In genomic region chr6:42968783-42969182, GRCh38 we compare ENCODE assay signal across 22 cellular contexts. TPM values are rescaled to one million over a fixed set of nuclear protein-coding genes. Genes with fewer than 3 reads are reported as not detected.
A peak's percentile ranks its signal among the peaks of the same experiment; 100 is the strongest.
DNase-seq lines count a peak whose midpoint lies in the region; ATAC-seq, FAIRE-seq and TF ChIP-seq lines count a peak whose summit lies in the region.
"Had no signal": no experiment of that assay in that cellular context is flagged by ENCODE, and none has a peak within 500 bp of the region (broad histone marks: within the 10 kb centered on the region; RNA-seq: fewer than 3 reads in every experiment).

No MANE protein-coding gene starts in this region.

- H3K4me2 ChIP-seq in HepG2 (ENCODE audit: low read depth, low read length) = no peak overlapping the region
- H3K4me2 ChIP-seq: A549 had no signal

- H3K4me3 ChIP-seq in body of pancreas (no peak overlapping the region), HepG2 (replicated peaks in 1 of 3; ENCODE audit: insufficient read depth in 1 of 3, low read depth in 2 of 3, low read length in 3 of 3) (no peak overlapping the region), thymus (ENCODE audit: low read length) (no peak overlapping the region)
- H3K4me3 ChIP-seq: A549, GM23248 had no signal

- in situ Hi-C loops in HepG2 (cut with HindIII; ENCODE audit: extremely low pct_ligation_motif_present, low pct_unique_long_range_greater_than_20kb) = no loop called here

- no peaks in the 10 kb centered on the region for H4K20me1 ChIP-seq in HepG2 (ENCODE audit: insufficient read depth, low read length)

- H3K36me3 Mint-ChIP-seq in activated CD8-positive, alpha-beta T cell treated with anti-CD3 and anti-CD28 coated beads, Interleukin-2, amount 10 ng/mL, durations not matched to agents 7 days and 5 days (ENCODE audit: low read depth) = peaks cover 5% of the 10 kb centered on the region
- peaks cover 2% of the 10 kb centered on the region for H3K36me3 Mint-ChIP-seq in activated CD8-positive, alpha-beta T cell treated with anti-CD3 and anti-CD28 coated beads for 36 hours (ENCODE audit: low read depth)

- H3K27ac ChIP-seq in body of pancreas (peak overlapping the region in 3 of 4 donors; percentile 23 to 53 (median 48)), HepG2 (ENCODE audit: extremely low read length, insufficient read depth, low read length) (peak overlapping the region; percentile 53), thymus (ENCODE audit: low read depth) (peak overlapping the region; percentile 37)
- H3K27ac ChIP-seq: A549, GM23248 had no signal

- TF ChIP-seq EP300 in HepG2 (IDR thresholded peaks at IDR 0.05; ENCODE audit: low read depth in 2 of 2, low read length in 2 of 2) (no peak), HepG2 (CRISPR knock-in tag; IDR thresholded peaks at IDR 0.05; ENCODE audit: borderline replicate concordance) (no peak)

- peaks cover 7% of the 10 kb centered on the region for H3K4me1 Mint-ChIP-seq in activated CD8-positive, alpha-beta T cell treated with anti-CD3 and anti-CD28 coated beads, Interleukin-2, amount 10 ng/mL, durations not matched to agents 7 days and 5 days (ENCODE audit: low read depth)
- peaks cover 14% of the 10 kb centered on the region for H3K4me1 Mint-ChIP-seq in activated CD8-positive, alpha-beta T cell treated with anti-CD3 and anti-CD28 coated beads for 36 hours (ENCODE audit: low read depth)

- BruUV-seq in HepG2 (replicated peaks; lab: Mats Ljungman, UMichigan) = no TSS peak

- no peak for TF ChIP-seq CTCF in activated CD8-positive, alpha-beta T cell treated with anti-CD3 and anti-CD28 coated beads for 36 hours (IDR thresholded peaks at IDR 0.05)
- TF ChIP-seq CTCF in body of pancreas (IDR thresholded peaks at IDR 0.05) = no peak
- no peak for TF ChIP-seq CTCF in HepG2 (CRISPR knock-in tag; IDR thresholded peaks at IDR 0.05)

- H3K4me1 ChIP-seq in body of pancreas = peaks cover 28% of the 10 kb centered on the region
- peaks cover 47% of the 10 kb centered on the region for H3K4me1 ChIP-seq in HepG2 (ENCODE audit: insufficient read depth, low read length)
- H3K4me1 ChIP-seq in thymus (ENCODE audit: control insufficient read depth, insufficient read depth, low read length) = peaks cover 4% of the 10 kb centered on the region

- H3K9me3 Mint-ChIP-seq in activated CD8-positive, alpha-beta T cell treated with anti-CD3 and anti-CD28 coated beads, Interleukin-2, amount 10 ng/mL, durations not matched to agents 7 days and 5 days (ENCODE audit: insufficient read depth) = no peaks in the 10 kb centered on the region
- no peaks in the 10 kb centered on the region for H3K9me3 Mint-ChIP-seq in activated CD8-positive, alpha-beta T cell treated with anti-CD3 and anti-CD28 coated beads for 36 hours
- H3K9me3 Mint-ChIP-seq: CD4-positive, alpha-beta memory T cell had no signal

- TF ChIP-seq POLR2A in body of pancreas (IDR thresholded peaks at IDR 0.05) = no peak
- no peak for TF ChIP-seq POLR2A in HepG2 (IDR thresholded peaks at IDR 0.05; ENCODE audit: insufficient read depth in 1 of 2, low read depth in 2 of 2, low read length in 2 of 2)

- no peak overlapping the region for H3K9ac ChIP-seq in HepG2 (ENCODE audit: insufficient read depth, low read depth, low read length)
- H3K9ac ChIP-seq: GM23248 had no signal

- no peak overlapping the region for H2AFZ ChIP-seq in HepG2 (ENCODE audit: low read length)
- H2AFZ ChIP-seq: GM23248 had no signal

- no peaks in the 10 kb centered on the region for H3K27me3 ChIP-seq in body of pancreas
- H3K27me3 ChIP-seq in HepG2 (ENCODE audit: control insufficient read depth in 1 of 2, insufficient read depth in 2 of 2, low read length in 2 of 2) = no peaks in the 10 kb centered on the region
- H3K27me3 ChIP-seq in thymus (ENCODE audit: control insufficient read depth, insufficient read depth) = no peaks in the 10 kb centered on the region

- H3K27me3 Mint-ChIP-seq in activated CD8-positive, alpha-beta T cell treated with anti-CD3 and anti-CD28 coated beads, Interleukin-2, amount 10 ng/mL, durations not matched to agents 7 days and 5 days (ENCODE audit: low read depth) = no peaks in the 10 kb centered on the region
- H3K27me3 Mint-ChIP-seq in activated CD8-positive, alpha-beta T cell treated with anti-CD3 and anti-CD28 coated beads for 36 hours = no peaks in the 10 kb centered on the region
- H3K27me3 Mint-ChIP-seq: CD4-positive, alpha-beta memory T cell had no signal

- TF ChIP-seq RAD21 in HepG2 (CRISPR knock-in tag; IDR thresholded peaks at IDR 0.05) = no peak

- FAIRE-seq in HepG2 (lab: Jason Lieb, UNC) = no peak
- FAIRE-seq: A549, G401.6, GM12892, H1 had no signal

- CTCF ChIA-PET in activated CD8-positive, alpha-beta T cell treated with anti-CD3 and anti-CD28 coated beads, Interleukin-2, amount 10 ng/mL, durations not matched to agents 7 days and 5 days (lab: Charles Lee) = no interaction called here
- CTCF ChIA-PET in activated CD8-positive, alpha-beta T cell treated with anti-CD3 and anti-CD28 coated beads for 36 hours (lab: Charles Lee) = no interaction called here
- CTCF ChIA-PET in HepG2 (lab: Yijun Ruan, JAX; ENCODE audit: low intra/inter-chr PET ratio, low total read pairs) = no interaction called here

- no peak for ATAC-seq in activated CD8-positive, alpha-beta T cell treated with anti-CD3 and anti-CD28 coated beads, Interleukin-2, amount 10 ng/mL, durations not matched to agents 7 days and 5 days
- no peak for ATAC-seq in activated CD8-positive, alpha-beta T cell treated with anti-CD3 and anti-CD28 coated beads for 36 hours
- ATAC-seq in body of pancreas = peak; percentile 15
- ATAC-seq in HepG2 = no peak
- ATAC-seq in GM19467 (IDR thresholded peaks at IDR 0.05; ENCODE audit: unreplicated experiment) = no peak
- ATAC-seq: A549 had no signal

- no peak for DNase-seq in activated CD8-positive, alpha-beta T cell treated with anti-CD3 and anti-CD28 coated beads, Interleukin-2, amount 10 ng/mL, durations not matched to agents 7 days and 5 days
- DNase-seq in activated CD8-positive, alpha-beta T cell treated with anti-CD3 and anti-CD28 coated beads for 36 hours = no peak
- DNase-seq in body of pancreas (peak in 2 of 4 donors; percentile 32 to 53), HepG2 (ENCODE audit: low spot score) (no peak), UCSD-AML1 (lab: John Stamatoyannopoulos, UW; ENCODE audit: unreplicated experiment) (no peak)
- no peak for DNase-seq in activated CD4-positive, CD25-positive, alpha-beta regulatory T cell (lab: John Stamatoyannopoulos, UW)
- DNase-seq: 8988T; ACHN; C1 segment of cervical spinal cord; CD4-positive, alpha-beta memory T cell; COR-L47; DMS153; DND-41; GM23248; H7; HCEC 1CT had no signal

- H3K9me3 ChIP-seq in body of pancreas (no peaks in the 10 kb centered on the region), HepG2 (ENCODE audit: low read length) (no peaks in the 10 kb centered on the region), thymus (ENCODE audit: control insufficient read depth) (no peaks in the 10 kb centered on the region)
- H3K9me3 ChIP-seq: A549 had no signal

- WGBS in body of pancreas, 2 donors = 74 to 81% methylated on average over 3 to 4 of the region's 4 CpGs
- 87% methylated on average over 4 of the region's 4 CpGs for WGBS in HepG2 (ENCODE audit: low lambda C conversion rate)
- WGBS in thymus = 83% methylated on average over 4 of the region's 4 CpGs

- intact Hi-C loops in activated CD8-positive, alpha-beta T cell treated with anti-CD3 and anti-CD28 coated beads for 36 hours (cut with micrococcal nuclease) = no loop called here
- intact Hi-C loops in body of pancreas (cut with DNase I) = no loop called here
- intact Hi-C loops in HepG2 (cut with micrococcal nuclease; ENCODE audit: unreplicated experiment) = no loop called here

- no peaks in the 10 kb centered on the region for H3K79me2 ChIP-seq in HepG2 (ENCODE audit: insufficient read depth, low read length)

- no peak overlapping the region for H3K4me3 Mint-ChIP-seq in activated CD8-positive, alpha-beta T cell treated with anti-CD3 and anti-CD28 coated beads, Interleukin-2, amount 10 ng/mL, durations not matched to agents 7 days and 5 days
- no peak overlapping the region for H3K4me3 Mint-ChIP-seq in activated CD8-positive, alpha-beta T cell treated with anti-CD3 and anti-CD28 coated beads for 36 hours
- H3K4me3 Mint-ChIP-seq: CD4-positive, alpha-beta memory T cell had no signal

- H3K27ac Mint-ChIP-seq in activated CD8-positive, alpha-beta T cell treated with anti-CD3 and anti-CD28 coated beads, Interleukin-2, amount 10 ng/mL, durations not matched to agents 7 days and 5 days = peak overlapping the region; percentile 30
- H3K27ac Mint-ChIP-seq in activated CD8-positive, alpha-beta T cell treated with anti-CD3 and anti-CD28 coated beads for 36 hours = no peak overlapping the region
- H3K27ac Mint-ChIP-seq: CD4-positive, alpha-beta memory T cell had no signal

- POLR2A ChIA-PET in activated CD8-positive, alpha-beta T cell treated with anti-CD3 and anti-CD28 coated beads, Interleukin-2, amount 10 ng/mL, durations not matched to agents 7 days and 5 days (lab: Charles Lee) = no interaction called here
- POLR2A ChIA-PET in activated CD8-positive, alpha-beta T cell treated with anti-CD3 and anti-CD28 coated beads for 36 hours (lab: Charles Lee) = interaction anchor here (1.0 to 4.5 kb wide), 2 partner anchors 9 to 11 kb away, joined by 3 to 21 read pairs; partner anchors contain the start of genes GNMT and PEX6
- POLR2A ChIA-PET in HepG2 (lab: Yijun Ruan, JAX) = interaction anchor here (1.0 to 3.4 kb wide), 4 partner anchors 10 to 92 kb away, joined by 3 to 38 read pairs (median 3); partner anchors contain the start of genes PEX6 and PPP2R5D

- H3K36me3 ChIP-seq in body of pancreas (replicated peaks in 1 of 2; ENCODE audit: insufficient read depth in 1 of 2, low read depth in 2 of 2) (peaks cover 7 to 12% of the 10 kb centered on the region in 2 donors), HepG2 (replicated peaks in 1 of 2; ENCODE audit: control insufficient read depth in 1 of 2, insufficient read depth in 2 of 2, low read length in 2 of 2) (0 out of 5 replicates have a peak, but pooled peaks cover 0 to 1% of the 10 kb centered on the region in 2 experiments), thymus (ENCODE audit: control insufficient read depth, insufficient read depth) (peaks cover 53% of the 10 kb centered on the region)

RNA-seq across cellular contexts. Expression of gene GNMT, which starts 8.2 kb away (rescaled TPM):
- total RNA-seq in activated CD8-positive, alpha-beta T cell treated with anti-CD3 and anti-CD28 coated beads, Interleukin-2, amount 10 ng/mL, durations not matched to agents 7 days and 5 days = 1 to 10 TPM; 1.1 to 1.2 TPM
- total RNA-seq in activated CD8-positive, alpha-beta T cell treated with anti-CD3 and anti-CD28 coated beads for 36 hours = under 1 TPM; 0.25 to 0.38 TPM
- total RNA-seq in body of pancreas (100 to 1,000 TPM in 1 of 2 donors, 10 to 100 TPM in 1; 67.2 to 630 TPM), HepG2 (2016; rRNA removed; fragmentation: Illumina TruSeq; extraction: Trizol) (7.0 and 7.3 TPM in 2 replicates)
- total RNA-seq in HepG2 (2016; cell fraction: cytosol; rRNA removed; fragmentation: Illumina TruSeq; extraction: Trizol; ENCODE audit: low read depth) = 3.1 and 3.3 TPM in 2 replicates
- 6.8 and 9.0 TPM in 2 replicates for total RNA-seq in HepG2 (2016; cell fraction: insoluble cytoplasmic fraction; rRNA removed; fragmentation: Illumina TruSeq; extraction: Trizol)
- total RNA-seq in HepG2 (2016; cell fraction: membrane; rRNA removed; fragmentation: Illumina TruSeq; extraction: Trizol) = 3.4 and 3.5 TPM in 2 replicates
- 3.4 and 3.9 TPM in 2 replicates for total RNA-seq in HepG2 (2016; cell fraction: nucleus; rRNA removed; fragmentation: Illumina TruSeq; extraction: Trizol)
- polyA plus RNA-seq in HepG2 (2011; rRNA removed) (2.8 and 3.8 TPM in 2 replicates), thymus (2.6 TPM)
- polyA plus RNA-seq in HepG2 (2011; cell fraction: cytosol; rRNA removed) = 4.4 and 5.1 TPM in 2 replicates
- polyA plus RNA-seq in HepG2 (2011; cell fraction: nucleus; rRNA removed) = 3.3 and 3.5 TPM in 2 replicates
- 1.8 and 3.1 TPM in 2 replicates for polyA plus RNA-seq in HepG2 (2012)
- polyA plus RNA-seq in HepG2 (2016; cell fraction: cytosol; fragmentation: Illumina TruSeq; extraction: Trizol; ENCODE audit: low read depth) = 2.8 and 3.0 TPM in 2 replicates
- 7.2 and 7.5 TPM in 2 replicates for polyA plus RNA-seq in HepG2 (2016; cell fraction: insoluble cytoplasmic fraction; fragmentation: Illumina TruSeq; extraction: Trizol; ENCODE audit: low read depth)
- 2.2 and 2.4 TPM in 2 replicates for polyA plus RNA-seq in HepG2 (2016; cell fraction: membrane; fragmentation: Illumina TruSeq; extraction: Trizol; ENCODE audit: low read depth)
- 6.3 and 6.4 TPM in 2 replicates for polyA plus RNA-seq in HepG2 (2016; cell fraction: nucleus; fragmentation: Illumina TruSeq; extraction: Trizol; ENCODE audit: insufficient read depth, low read depth)
- 0.33 and 2.7 TPM in 2 replicates for polyA minus RNA-seq in HepG2 (2011; rRNA and poly(A)+ RNA removed; ENCODE audit: low replicate concordance)
- 0.79 and 1.4 TPM in 2 replicates for polyA minus RNA-seq in HepG2 (2011; cell fraction: cytosol; rRNA and poly(A)+ RNA removed)
- 0.52 and 0.62 TPM in 2 replicates for polyA minus RNA-seq in HepG2 (2011; cell fraction: nucleus; rRNA and poly(A)+ RNA removed)
- total RNA-seq: GM23248 had no signal
- polyA plus RNA-seq: GM23248 had no signal

RNA-seq across cellular contexts. Expression of gene PEX6, which starts 10.2 kb away (rescaled TPM):
- 10 to 100 TPM; 11.1 to 12.0 TPM for total RNA-seq in activated CD8-positive, alpha-beta T cell treated with anti-CD3 and anti-CD28 coated beads, Interleukin-2, amount 10 ng/mL, durations not matched to agents 7 days and 5 days
- total RNA-seq in activated CD8-positive, alpha-beta T cell treated with anti-CD3 and anti-CD28 coated beads for 36 hours = 1 to 10 TPM; 7.3 to 9.0 TPM
- total RNA-seq in body of pancreas (10 to 100 TPM; 18.1 to 26.2 TPM), HepG2 (2016; rRNA removed; fragmentation: Illumina TruSeq; extraction: Trizol) (3.6 and 5.1 TPM in 2 replicates)
- 0.61 and 1.2 TPM in 2 replicates for total RNA-seq in HepG2 (2016; cell fraction: cytosol; rRNA removed; fragmentation: Illumina TruSeq; extraction: Trizol; ENCODE audit: low read depth)
- 2.9 and 4.9 TPM in 2 replicates for total RNA-seq in HepG2 (2016; cell fraction: insoluble cytoplasmic fraction; rRNA removed; fragmentation: Illumina TruSeq; extraction: Trizol)
- total RNA-seq in HepG2 (2016; cell fraction: membrane; rRNA removed; fragmentation: Illumina TruSeq; extraction: Trizol) = 2.1 TPM in 2 replicates
- 5.5 and 5.6 TPM in 2 replicates for total RNA-seq in HepG2 (2016; cell fraction: nucleus; rRNA removed; fragmentation: Illumina TruSeq; extraction: Trizol)
- polyA plus RNA-seq in HepG2 (2011; rRNA removed) (6.7 and 8.5 TPM in 2 replicates), thymus (16.6 TPM)
- polyA plus RNA-seq in HepG2 (2011; cell fraction: cytosol; rRNA removed) = 5.0 and 6.5 TPM in 2 replicates
- polyA plus RNA-seq in HepG2 (2011; cell fraction: nucleus; rRNA removed) = 46.4 and 54.7 TPM in 2 replicates
- polyA plus RNA-seq in HepG2 (2012) = 8.5 and 12.2 TPM in 2 replicates
- polyA plus RNA-seq in HepG2 (2016; cell fraction: cytosol; fragmentation: Illumina TruSeq; extraction: Trizol; ENCODE audit: low read depth) = 0.38 and 0.54 TPM in 2 replicates
- polyA plus RNA-seq in HepG2 (2016; cell fraction: insoluble cytoplasmic fraction; fragmentation: Illumina TruSeq; extraction: Trizol; ENCODE audit: low read depth) = 2.3 and 3.1 TPM in 2 replicates
- 1.00 and 1.0 TPM in 2 replicates for polyA plus RNA-seq in HepG2 (2016; cell fraction: membrane; fragmentation: Illumina TruSeq; extraction: Trizol; ENCODE audit: low read depth)
- polyA plus RNA-seq in HepG2 (2016; cell fraction: nucleus; fragmentation: Illumina TruSeq; extraction: Trizol; ENCODE audit: insufficient read depth, low read depth) = 8.5 and 8.9 TPM in 2 replicates
- 13.3 and 14.3 TPM in 2 replicates for polyA minus RNA-seq in HepG2 (2011; rRNA and poly(A)+ RNA removed; ENCODE audit: low replicate concordance)
- polyA minus RNA-seq in HepG2 (2011; cell fraction: cytosol; rRNA and poly(A)+ RNA removed) = 4.7 and 7.1 TPM in 2 replicates
- polyA minus RNA-seq in HepG2 (2011; cell fraction: nucleus; rRNA and poly(A)+ RNA removed) = 7.8 and 8.2 TPM in 2 replicates

RNA-seq across cellular contexts. Expression of gene PPP2R5D, which starts 15.6 kb away (rescaled TPM):
- 10 to 100 TPM; 63.1 to 66.5 TPM for total RNA-seq in activated CD8-positive, alpha-beta T cell treated with anti-CD3 and anti-CD28 coated beads, Interleukin-2, amount 10 ng/mL, durations not matched to agents 7 days and 5 days
- total RNA-seq in activated CD8-positive, alpha-beta T cell treated with anti-CD3 and anti-CD28 coated beads for 36 hours = 10 to 100 TPM; 41.6 to 47.5 TPM
- 10 to 100 TPM in 1 of 2 donors, 1 to 10 TPM in 1; 8.2 to 13.5 TPM for total RNA-seq in body of pancreas
- total RNA-seq in HepG2 (2016; rRNA removed; fragmentation: Illumina TruSeq; extraction: Trizol) = 55.6 and 60.4 TPM in 2 replicates
- 8.7 and 10.0 TPM in 2 replicates for total RNA-seq in HepG2 (2016; cell fraction: cytosol; rRNA removed; fragmentation: Illumina TruSeq; extraction: Trizol; ENCODE audit: low read depth)
- 50.4 and 57.8 TPM in 2 replicates for total RNA-seq in HepG2 (2016; cell fraction: insoluble cytoplasmic fraction; rRNA removed; fragmentation: Illumina TruSeq; extraction: Trizol)
- 26.0 and 26.2 TPM in 2 replicates for total RNA-seq in HepG2 (2016; cell fraction: membrane; rRNA removed; fragmentation: Illumina TruSeq; extraction: Trizol)
- total RNA-seq in HepG2 (2016; cell fraction: nucleus; rRNA removed; fragmentation: Illumina TruSeq; extraction: Trizol) = 32.7 and 35.1 TPM in 2 replicates
- polyA plus RNA-seq in HepG2 (2011; rRNA removed) = 39.4 and 53.7 TPM in 2 replicates
- polyA plus RNA-seq in HepG2 (2011; cell fraction: cytosol; rRNA removed) = 41.3 and 44.3 TPM in 2 replicates
- polyA plus RNA-seq in HepG2 (2011; cell fraction: nucleus; rRNA removed) = 50.5 and 51.8 TPM in 2 replicates
- 34.9 and 36.8 TPM in 2 replicates for polyA plus RNA-seq in HepG2 (2012)
- 7.3 and 8.1 TPM in 2 replicates for polyA plus RNA-seq in HepG2 (2016; cell fraction: cytosol; fragmentation: Illumina TruSeq; extraction: Trizol; ENCODE audit: low read depth)
- polyA plus RNA-seq in HepG2 (2016; cell fraction: insoluble cytoplasmic fraction; fragmentation: Illumina TruSeq; extraction: Trizol; ENCODE audit: low read depth) = 57.4 and 66.7 TPM in 2 replicates
- 15.9 and 19.4 TPM in 2 replicates for polyA plus RNA-seq in HepG2 (2016; cell fraction: membrane; fragmentation: Illumina TruSeq; extraction: Trizol; ENCODE audit: low read depth)
- 64.1 and 68.3 TPM in 2 replicates for polyA plus RNA-seq in HepG2 (2016; cell fraction: nucleus; fragmentation: Illumina TruSeq; extraction: Trizol; ENCODE audit: insufficient read depth, low read depth)
- 93.1 and 95.5 TPM in 2 replicates for polyA minus RNA-seq in HepG2 (2011; rRNA and poly(A)+ RNA removed; ENCODE audit: low replicate concordance)
- 33.1 and 38.4 TPM in 2 replicates for polyA minus RNA-seq in HepG2 (2011; cell fraction: cytosol; rRNA and poly(A)+ RNA removed)
- polyA minus RNA-seq in HepG2 (2011; cell fraction: nucleus; rRNA and poly(A)+ RNA removed) = 16.5 and 18.2 TPM in 2 replicates
- polyA plus RNA-seq in thymus = 25.0 TPM

RNA-seq across cellular contexts. Expression of gene CNPY3, which starts 39.5 kb away (rescaled TPM):
- total RNA-seq in activated CD8-positive, alpha-beta T cell treated with anti-CD3 and anti-CD28 coated beads, Interleukin-2, amount 10 ng/mL, durations not matched to agents 7 days and 5 days = 10 to 100 TPM; 86.0 to 87.6 TPM
- total RNA-seq in activated CD8-positive, alpha-beta T cell treated with anti-CD3 and anti-CD28 coated beads for 36 hours = 10 to 100 TPM; 46.2 to 46.8 TPM
- total RNA-seq in body of pancreas = 10 to 100 TPM; 50.8 to 74.7 TPM
- 31.4 and 60.2 TPM in 2 replicates for total RNA-seq in HepG2 (2016; rRNA removed; fragmentation: Illumina TruSeq; extraction: Trizol)
- total RNA-seq in HepG2 (2016; cell fraction: cytosol; rRNA removed; fragmentation: Illumina TruSeq; extraction: Trizol; ENCODE audit: low read depth) = 25.4 and 31.7 TPM in 2 replicates
- total RNA-seq in HepG2 (2016; cell fraction: insoluble cytoplasmic fraction; rRNA removed; fragmentation: Illumina TruSeq; extraction: Trizol) = 32.0 and 60.7 TPM in 2 replicates
- total RNA-seq in HepG2 (2016; cell fraction: membrane; rRNA removed; fragmentation: Illumina TruSeq; extraction: Trizol) = 38.9 and 45.0 TPM in 2 replicates
- 42.6 and 49.4 TPM in 2 replicates for total RNA-seq in HepG2 (2016; cell fraction: nucleus; rRNA removed; fragmentation: Illumina TruSeq; extraction: Trizol)
- polyA plus RNA-seq in HepG2 (2011; rRNA removed) = 38.3 and 42.3 TPM in 2 replicates
- polyA plus RNA-seq in HepG2 (2011; cell fraction: cytosol; rRNA removed) = 43.4 and 51.8 TPM in 2 replicates
- polyA plus RNA-seq in HepG2 (2011; cell fraction: nucleus; rRNA removed) = 30.8 and 35.3 TPM in 2 replicates
- polyA plus RNA-seq in HepG2 (2012) = 51.7 and 54.0 TPM in 2 replicates
- polyA plus RNA-seq in HepG2 (2016; cell fraction: cytosol; fragmentation: Illumina TruSeq; extraction: Trizol; ENCODE audit: low read depth) = 38.7 and 48.0 TPM in 2 replicates
- 35.6 and 38.7 TPM in 2 replicates for polyA plus RNA-seq in HepG2 (2016; cell fraction: insoluble cytoplasmic fraction; fragmentation: Illumina TruSeq; extraction: Trizol; ENCODE audit: low read depth)
- polyA plus RNA-seq in HepG2 (2016; cell fraction: membrane; fragmentation: Illumina TruSeq; extraction: Trizol; ENCODE audit: low read depth) = 44.3 and 50.0 TPM in 2 replicates
- 94.9 and 101 TPM in 2 replicates for polyA plus RNA-seq in HepG2 (2016; cell fraction: nucleus; fragmentation: Illumina TruSeq; extraction: Trizol; ENCODE audit: insufficient read depth, low read depth)
- polyA minus RNA-seq in HepG2 (2011; rRNA and poly(A)+ RNA removed; ENCODE audit: low replicate concordance) = 28.5 and 45.2 TPM in 2 replicates
- 16.2 and 20.4 TPM in 2 replicates for polyA minus RNA-seq in HepG2 (2011; cell fraction: cytosol; rRNA and poly(A)+ RNA removed)
- 9.7 and 11.9 TPM in 2 replicates for polyA minus RNA-seq in HepG2 (2011; cell fraction: nucleus; rRNA and poly(A)+ RNA removed)
- 59.3 TPM for polyA plus RNA-seq in thymus

RNA-seq across cellular contexts. Expression of gene MEA1, which starts 45.0 kb away (rescaled TPM):
- 10 to 100 TPM; 77.1 to 84.1 TPM for total RNA-seq in activated CD8-positive, alpha-beta T cell treated with anti-CD3 and anti-CD28 coated beads, Interleukin-2, amount 10 ng/mL, durations not matched to agents 7 days and 5 days
- total RNA-seq in activated CD8-positive, alpha-beta T cell treated with anti-CD3 and anti-CD28 coated beads for 36 hours = 10 to 100 TPM; 84.8 to 92.3 TPM
- total RNA-seq in body of pancreas (10 to 100 TPM; 17.5 to 32.9 TPM), HepG2 (2016; rRNA removed; fragmentation: Illumina TruSeq; extraction: Trizol) (86.2 and 110 TPM in 2 replicates)
- 73.4 and 74.1 TPM in 2 replicates for total RNA-seq in HepG2 (2016; cell fraction: cytosol; rRNA removed; fragmentation: Illumina TruSeq; extraction: Trizol; ENCODE audit: low read depth)
- total RNA-seq in HepG2 (2016; cell fraction: insoluble cytoplasmic fraction; rRNA removed; fragmentation: Illumina TruSeq; extraction: Trizol) = 91.8 and 113 TPM in 2 replicates
- total RNA-seq in HepG2 (2016; cell fraction: membrane; rRNA removed; fragmentation: Illumina TruSeq; extraction: Trizol) = 73.5 and 81.5 TPM in 2 replicates
- 28.1 and 30.3 TPM in 2 replicates for total RNA-seq in HepG2 (2016; cell fraction: nucleus; rRNA removed; fragmentation: Illumina TruSeq; extraction: Trizol)
- polyA plus RNA-seq in HepG2 (2011; rRNA removed) (75.6 and 76.6 TPM in 2 replicates), thymus (72.3 TPM)
- polyA plus RNA-seq in HepG2 (2011; cell fraction: cytosol; rRNA removed) = 82.4 and 83.4 TPM in 2 replicates
- polyA plus RNA-seq in HepG2 (2011; cell fraction: nucleus; rRNA removed) = 22.5 and 25.9 TPM in 2 replicates
- polyA plus RNA-seq in HepG2 (2012) = 72.3 and 76.5 TPM in 2 replicates
- 90.9 and 98.9 TPM in 2 replicates for polyA plus RNA-seq in HepG2 (2016; cell fraction: cytosol; fragmentation: Illumina TruSeq; extraction: Trizol; ENCODE audit: low read depth)
- 153 and 161 TPM in 2 replicates for polyA plus RNA-seq in HepG2 (2016; cell fraction: insoluble cytoplasmic fraction; fragmentation: Illumina TruSeq; extraction: Trizol; ENCODE audit: low read depth)
- polyA plus RNA-seq in HepG2 (2016; cell fraction: membrane; fragmentation: Illumina TruSeq; extraction: Trizol; ENCODE audit: low read depth) = 89.0 and 95.5 TPM in 2 replicates
- polyA plus RNA-seq in HepG2 (2016; cell fraction: nucleus; fragmentation: Illumina TruSeq; extraction: Trizol; ENCODE audit: insufficient read depth, low read depth) = 64.2 and 67.4 TPM in 2 replicates
- 46.4 and 87.1 TPM in 2 replicates for polyA minus RNA-seq in HepG2 (2011; rRNA and poly(A)+ RNA removed; ENCODE audit: low replicate concordance)
- polyA minus RNA-seq in HepG2 (2011; cell fraction: cytosol; rRNA and poly(A)+ RNA removed) = 19.0 and 23.8 TPM in 2 replicates
- polyA minus RNA-seq in HepG2 (2011; cell fraction: nucleus; rRNA and poly(A)+ RNA removed) = 15.2 and 18.8 TPM in 2 replicates

Comparison
In these comparisons a context has a peak if more than half of its experiments do, and no peak if none do; other contexts are left out.
1. RNA of gene GNMT, which starts 8.2 kb away (total RNA-seq): 67.2 to 630 TPM in body of pancreas; 3.1 to 9.0 TPM in HepG2, 1.1 to 1.2 TPM in activated CD8-positive, alpha-beta T cell treated with anti-CD3 and anti-CD28 coated beads, Interleukin-2, amount 10 ng/mL, durations not matched to agents 7 days and 5 days and 0.25 to 0.38 TPM in activated CD8-positive, alpha-beta T cell treated with anti-CD3 and anti-CD28 coated beads for 36 hours; every median in the first group is over 4 times any median in the second.
2. Peak in every context shown above with its lines, with median percentiles within 50 percentile points of each other: H3K27ac ChIP-seq.